In genomic region chr6:107704377-107705013, GRCh38 we compare ENCODE assay signal across 8 cellular contexts.
DNase-seq lines count a peak whose midpoint lies in the region; ATAC-seq, FAIRE-seq and TF ChIP-seq lines count a peak whose summit lies in the region.

No MANE protein-coding gene starts in this region.

- intact Hi-C loops in body of pancreas (cut with DNase I) (loop anchor here (10.0 kb wide), 1 partner anchor 140 kb away; no protein-coding TSS in a partner anchor), kidney (cut with DNase I) (no loop called here), transverse colon (cut with DNase I; ENCODE audit: low total_unique reads) (no loop called here)

- TF ChIP-seq EP300 in A549 (IDR thresholded peaks at IDR 0.05) (no peak), transverse colon (IDR thresholded peaks at IDR 0.05; ENCODE audit: low read depth) (no peak)

- in situ Hi-C loops in transverse colon (cut with MboI; ENCODE audit: low pct_ligation_motif_present in 1 of 4, low pct_unique_long_range_greater_than_20kb in 1 of 4, low sequenced_read_pairs in 3 of 4), result no loop called here

- H3K27ac ChIP-seq in A549 (no peak overlapping the region), DOHH2 (ENCODE audit: low read depth, low read length) (no peak overlapping the region), body of pancreas (no peak overlapping the region), kidney (ENCODE audit: low read depth in 2 of 2, low read length in 2 of 2) (no peak overlapping the region), transverse colon (no peak overlapping the region)

- FAIRE-seq in A549 (lab: Jason Lieb, UNC), result no peak
- FAIRE-seq in kidney (lab: Jason Lieb, UNC), result no peak

- no peaks in the 10 kb centered on the region for H4K20me1 ChIP-seq in DOHH2 (ENCODE audit: control insufficient read depth, insufficient read depth, low read depth, low read length)

- no peaks in the 10 kb centered on the region for H3K79me2 ChIP-seq in DOHH2 (ENCODE audit: control insufficient read depth, low read length)

- TF ChIP-seq POLR2A in A549 (IDR thresholded peaks at IDR 0.05; ENCODE audit: low read length) (no peak), body of pancreas (IDR thresholded peaks at IDR 0.05) (no peak), transverse colon (IDR thresholded peaks at IDR 0.05) (no peak)

- H3K36me3 ChIP-seq in DOHH2 (ENCODE audit: control insufficient read depth, low read length), result no peaks in the 10 kb centered on the region
- H3K36me3 ChIP-seq in body of pancreas (replicated peaks in 1 of 2; ENCODE audit: insufficient read depth in 1 of 2, low read depth in 2 of 2), result no peaks in the 10 kb centered on the region
- no peaks in the 10 kb centered on the region for H3K36me3 ChIP-seq in kidney (ENCODE audit: control insufficient read depth in 1 of 2, insufficient read depth in 2 of 2, low read length in 2 of 2)
- no peaks in the 10 kb centered on the region for H3K36me3 ChIP-seq in transverse colon

- H3K27me3 ChIP-seq in DOHH2 (ENCODE audit: control insufficient read depth, low read length) (peaks cover 4% of the 10 kb centered on the region), body of pancreas (no peaks in the 10 kb centered on the region), transverse colon (no peaks in the 10 kb centered on the region)

- DNase-seq in A549 (ENCODE audit: low read depth in 1 of 2, low spot score in 1 of 2) (peak; percentile 9 to 14), NCI-H146 treated with DMSO at 0.1 percent for 48 hours (lab: John Stamatoyannopoulos, UW; ENCODE audit: unreplicated experiment) (peak; percentile 22), body of pancreas (peak in 2 of 4 donors; percentile 21 to 35), kidney (no peak), transverse colon (no peak)

- TF ChIP-seq CTCF in A549 (IDR thresholded peaks at IDR 0.05) (peak; percentile 67), DOHH2 (IDR thresholded peaks at IDR 0.05; ENCODE audit: low read depth, low read length, poor library complexity, severe bottlenecking) (peak; percentile 89), body of pancreas (IDR thresholded peaks at IDR 0.05) (peak; percentile 71 to 88 (median 76)), kidney (IDR thresholded peaks at IDR 0.05; ENCODE audit: borderline replicate concordance, extremely low read depth, insufficient read depth) (peak; percentile 65), transverse colon (IDR thresholded peaks at IDR 0.05) (peak; percentile 75 to 92 (median 80))

- POLR2A ChIA-PET in A549 (lab: Yijun Ruan, JAX), result no interaction called here

- WGBS in A549 (ENCODE audit: missing lambda C conversion rate), result 18% methylated on average over 7 of the region's 7 CpGs
- 27% methylated on average over 7 of the region's 7 CpGs for WGBS in body of pancreas, 2 donors
- WGBS in transverse colon (ENCODE audit: low coverage in 1 of 2), 2 donors, result 29 to 39% methylated on average over 1 to 7 of the region's 7 CpGs

- TF ChIP-seq RAD21 in A549 (conservative IDR thresholded peaks at IDR 0.05 in 1 of 2, IDR thresholded peaks at IDR 0.05 in 1 of 2), result peak; percentile 45 to 57

- H3K4me2 ChIP-seq in A549, result peak overlapping the region; percentile 56; the same call in 2 of the 3 replicates
- H3K4me2 ChIP-seq in DOHH2 (ENCODE audit: low read length), result no peak overlapping the region

- H3F3A ChIP-seq in DOHH2 (ENCODE audit: control insufficient read depth, insufficient read depth), result no peaks in the 10 kb centered on the region

- no peak overlapping the region for H3K4me3 ChIP-seq in A549
- no peak overlapping the region for H3K4me3 ChIP-seq in DOHH2 (ENCODE audit: low read length)
- no peak overlapping the region for H3K4me3 ChIP-seq in body of pancreas
- peak overlapping the region in 1 of 2 donors; percentile 23 for H3K4me3 ChIP-seq in kidney (ENCODE audit: low read length in 2 of 2)
- no peak overlapping the region for H3K4me3 ChIP-seq in transverse colon

- H3K9me2 ChIP-seq in DOHH2 (replicated peaks; ENCODE audit: control insufficient read depth, low read length), result no peaks in the 10 kb centered on the region

- H3K9ac ChIP-seq in kidney (ENCODE audit: low read length in 2 of 2), result no peak overlapping the region

- CTCF ChIA-PET in A549 (lab: Yijun Ruan, JAX), result interaction anchor here (0.6 to 3.0 kb wide), 19 partner anchors 8 to 1289 kb away, joined by 3 to 21 read pairs (median 4); no protein-coding TSS in a partner anchor

- peak in 1 of 2 experiments; percentile 60; a peak in 3 of 6 replicates for ATAC-seq in A549
- ATAC-seq in body of pancreas, result peak; percentile 66
- ATAC-seq in HG03342 (IDR thresholded peaks at IDR 0.05; ENCODE audit: unreplicated experiment), result no peak
- ATAC-seq in HG02571 (IDR thresholded peaks at IDR 0.05; ENCODE audit: unreplicated experiment), result no peak

- H3K9me3 ChIP-seq in A549, result no peaks in the 10 kb centered on the region
- no peaks in the 10 kb centered on the region for H3K9me3 ChIP-seq in DOHH2 (ENCODE audit: control insufficient read depth, insufficient read depth, low read length)
- no peaks in the 10 kb centered on the region for H3K9me3 ChIP-seq in body of pancreas
- H3K9me3 ChIP-seq in kidney (ENCODE audit: control insufficient read depth in 1 of 2, low read length in 2 of 2), result no peaks in the 10 kb centered on the region
- no peaks in the 10 kb centered on the region for H3K9me3 ChIP-seq in transverse colon

- no peaks in the 10 kb centered on the region for H3K4me1 ChIP-seq in A549
- H3K4me1 ChIP-seq in DOHH2 (ENCODE audit: control insufficient read depth, low read length), result no peaks in the 10 kb centered on the region
- H3K4me1 ChIP-seq in body of pancreas, result no peaks in the 10 kb centered on the region
- H3K4me1 ChIP-seq in kidney (ENCODE audit: control insufficient read depth in 1 of 2, insufficient read depth in 1 of 2, low read depth in 1 of 2, low read length in 2 of 2), result no peaks in the 10 kb centered on the region
- H3K4me1 ChIP-seq in transverse colon, result peaks cover 0 to 6% (median 2%) of the 10 kb centered on the region in 4 donors

TF ChIP-seq in A549, 52 proteins besides CTCF, POLR2A, EP300 and RAD21:
- peak; percentile 54 for TF ChIP-seq SMC3 (IDR thresholded peaks at IDR 0.05)
- TF ChIP-seq NR3C1 (IDR thresholded peaks at IDR 0.05), result no peak

Comparison
In these comparisons a context has a peak if more than half of its experiments do, and no peak if none do; other contexts are left out.
1. DNase-seq: peak in A549 (2 of 2) and NCI-H146 treated with DMSO at 0.1 percent for 48 hours (single experiment); none in kidney (single experiment) and transverse colon (single experiment).
2. Peak in every context shown above with its lines, with median percentiles within 50 percentile points of each other: CTCF ChIP-seq.